Comparison of ENCODE assay signal across 8 cellular contexts in genomic region chr17:27879987-27880608, GRCh38. TPM values are rescaled to one million over a fixed set of nuclear protein-coding genes. Genes with fewer than 3 reads are reported as not detected.
A peak's percentile ranks its signal among the peaks of the same experiment; 100 is the strongest.
DNase-seq lines count a peak whose midpoint lies in the region; ATAC-seq, FAIRE-seq and TF ChIP-seq lines count a peak whose summit lies in the region.

No MANE protein-coding gene starts in this region.

- in situ Hi-C loops in mammary epithelial cell (cut with MboI; ENCODE audit: low sequenced_read_pairs in 2 of 2), result loop anchor here (5.0 to 25.0 kb wide), 7 partner anchors 73 to 457 kb away; partner anchors contain the start of genes IFT20 (in 1 of the 2), NOS2 (in 1 of the 2) and TNFAIP1 (in 1 of the 2)

- dilution Hi-C loops in mammary epithelial cell (cut with HindIII; ENCODE audit: low sequenced_read_pairs), result loop anchor here (5.0 to 25.0 kb wide), 3 partner anchors 73 to 268 kb away; no protein-coding TSS in a partner anchor

- TF ChIP-seq CTCF in activated B cell treated with CpG ODN at 0.5 μM for 24 hours (IDR thresholded peaks at IDR 0.05), result peak; percentile 38
- peak; percentile 92 to 94 for TF ChIP-seq CTCF in mammary epithelial cell (conservative IDR thresholded peaks at IDR 0.05 in 1 of 2, IDR thresholded peaks at IDR 0.05 in 1 of 2; ENCODE audit: extremely low read depth in 1 of 2, insufficient read depth in 1 of 2, low read depth in 1 of 2, low read length in 2 of 2)

- no peak overlapping the region for H2AFZ ChIP-seq in mammary epithelial cell (ENCODE audit: low read depth, low read length)

- no peak overlapping the region for H3K9ac ChIP-seq in mammary epithelial cell (ENCODE audit: insufficient read depth, low read length)

- H3K27me3 Mint-ChIP-seq in activated B cell treated with CpG ODN at 0.5 μM for 24 hours, result no peaks in the 10 kb centered on the region

- no peaks in the 10 kb centered on the region for H3K79me2 ChIP-seq in mammary epithelial cell (ENCODE audit: insufficient read depth, low read length)

- DNase-seq in COR-L47 (lab: John Stamatoyannopoulos, UW) (peak; percentile 62), H54 (ENCODE audit: insufficient read length, low spot score) (peak; percentile 51), NCI-H2171 (lab: John Stamatoyannopoulos, UW) (peak; percentile 53), activated B cell treated with CpG ODN at 0.5 μM for 24 hours (peak; percentile 46), mammary epithelial cell (peak; percentile 48), islet precursor cell (peak; percentile 90)
- peak; percentile 35 for DNase-seq in stimulated activated CD4-positive, alpha-beta T cell treated with anti-CD3 and anti-CD28 coated beads, Interleukin-2, amount 100 ng/mL, for 4 hours (ENCODE audit: low read depth)

- POLR2A ChIA-PET in activated B cell treated with CpG ODN at 0.5 μM for 24 hours (lab: Charles Lee), result interaction anchor here (1.1 to 1.4 kb wide), 2 partner anchors 13 to 75 kb away, joined by 5 to 12 read pairs; partner anchors contain the start of gene LYRM9

- H3K4me1 Mint-ChIP-seq in activated B cell treated with CpG ODN at 0.5 μM for 24 hours, result no peaks in the 10 kb centered on the region

- ATAC-seq in activated B cell treated with CpG ODN at 0.5 μM for 24 hours (ENCODE audit: low read depth) (peak; percentile 85), GM18858 (IDR thresholded peaks at IDR 0.05; ENCODE audit: unreplicated experiment) (no peak)

- H3K9me3 Mint-ChIP-seq in activated B cell treated with CpG ODN at 0.5 μM for 24 hours, result no peaks in the 10 kb centered on the region

- no peaks in the 10 kb centered on the region for H3K4me1 ChIP-seq in mammary epithelial cell (ENCODE audit: insufficient read depth, low read length)

- no peak overlapping the region for H3K4me3 ChIP-seq in mammary epithelial cell (replicated peaks in 1 of 3; ENCODE audit: insufficient read depth in 1 of 3, low read depth in 2 of 3, low read length in 3 of 3)

- H4K20me1 ChIP-seq in mammary epithelial cell (ENCODE audit: insufficient read depth, low read length), result no peaks in the 10 kb centered on the region

- CTCF ChIA-PET in activated B cell treated with CpG ODN at 0.5 μM for 24 hours (lab: Charles Lee) (interaction anchor here (0.7 to 8.4 kb wide), 17 partner anchors 9 to 372 kb away, joined by 3 to 183 read pairs (median 6); partner anchors contain the start of genes LYRM9 and NOS2), mammary epithelial cell (lab: Charles Lee; ENCODE audit: low non-redundant PET) (interaction anchor here (0.6 to 1.8 kb wide), 7 partner anchors 13 to 225 kb away, joined by 3 to 42 read pairs (median 3); no protein-coding TSS in a partner anchor)

- no peak overlapping the region for H3K27ac ChIP-seq in mammary epithelial cell (ENCODE audit: insufficient read depth, low read depth, low read length)

- no peak overlapping the region for H3K4me3 Mint-ChIP-seq in activated B cell treated with CpG ODN at 0.5 μM for 24 hours

- no peak for TF ChIP-seq POLR2A in H54 (IDR thresholded peaks at IDR 0.05; ENCODE audit: low read depth, low read length)

- BruUV-seq in mammary epithelial cell (replicated peaks; lab: Mats Ljungman, UMichigan), result no TSS peak

- no peaks in the 10 kb centered on the region for H3K9me3 ChIP-seq in mammary epithelial cell (replicated peaks; ENCODE audit: insufficient read depth, low read length)

- FAIRE-seq in H54 (lab: Jason Lieb, UNC), result no peak

- H3K4me2 ChIP-seq in mammary epithelial cell (ENCODE audit: insufficient read depth, low read depth, low read length), result no peak overlapping the region

- H3K36me3 ChIP-seq in mammary epithelial cell (ENCODE audit: insufficient read depth, low read length), result no peaks in the 10 kb centered on the region

- no peaks in the 10 kb centered on the region for H3K27me3 ChIP-seq in mammary epithelial cell (ENCODE audit: insufficient read depth, low read length)

- no peak overlapping the region for H3K27ac Mint-ChIP-seq in activated B cell treated with CpG ODN at 0.5 μM for 24 hours

- peaks cover 14% of the 10 kb centered on the region for H3K36me3 Mint-ChIP-seq in activated B cell treated with CpG ODN at 0.5 μM for 24 hours (ENCODE audit: low read depth)

- intact Hi-C loops in activated B cell treated with CpG ODN at 0.5 μM for 24 hours (cut with micrococcal nuclease), result loop anchor here (1.0 kb wide), 3 partner anchors 75 to 226 kb away; no protein-coding TSS in a partner anchor
- intact Hi-C loops in mammary epithelial cell (cut with micrococcal nuclease), result loop anchor here (1.0 kb wide), 3 partner anchors 75 to 226 kb away; no protein-coding TSS in a partner anchor

- 0% methylated on average over 3 of the region's 3 CpGs for WGBS in mammary epithelial cell (ENCODE audit: low coverage, missing lambda C conversion rate)

RNA-seq across cellular contexts. Expression of gene LYRM9, which starts 13.1 kb away (rescaled TPM):
- total RNA-seq in activated B cell treated with CpG ODN at 0.5 μM for 24 hours (7.2 and 7.5 TPM in 2 replicates), mammary epithelial cell (1 to 10 TPM; 4.3 to 9.8 TPM)
- polyA plus RNA-seq in mammary epithelial cell, result 1.8 TPM
- 1.3 TPM for polyA minus RNA-seq in mammary epithelial cell

Comparison
In these comparisons a context has a peak if more than half of its experiments do, and no peak if none do; other contexts are left out.
1. DNase-seq: peak in every context shown above with its lines; median percentile 90 in islet precursor cell; 62 in COR-L47; 53 in NCI-H2171; 51 in H54; 48 in mammary epithelial cell; 46 in activated B cell treated with CpG ODN at 0.5 μM for 24 hours; 35 in stimulated activated CD4-positive, alpha-beta T cell treated with anti-CD3 and anti-CD28 coated beads, Interleukin-2, amount 100 ng/mL, for 4 hours.